Comparison of ENCODE assay signal across 32 cellular contexts in the genomic region with DNA sequence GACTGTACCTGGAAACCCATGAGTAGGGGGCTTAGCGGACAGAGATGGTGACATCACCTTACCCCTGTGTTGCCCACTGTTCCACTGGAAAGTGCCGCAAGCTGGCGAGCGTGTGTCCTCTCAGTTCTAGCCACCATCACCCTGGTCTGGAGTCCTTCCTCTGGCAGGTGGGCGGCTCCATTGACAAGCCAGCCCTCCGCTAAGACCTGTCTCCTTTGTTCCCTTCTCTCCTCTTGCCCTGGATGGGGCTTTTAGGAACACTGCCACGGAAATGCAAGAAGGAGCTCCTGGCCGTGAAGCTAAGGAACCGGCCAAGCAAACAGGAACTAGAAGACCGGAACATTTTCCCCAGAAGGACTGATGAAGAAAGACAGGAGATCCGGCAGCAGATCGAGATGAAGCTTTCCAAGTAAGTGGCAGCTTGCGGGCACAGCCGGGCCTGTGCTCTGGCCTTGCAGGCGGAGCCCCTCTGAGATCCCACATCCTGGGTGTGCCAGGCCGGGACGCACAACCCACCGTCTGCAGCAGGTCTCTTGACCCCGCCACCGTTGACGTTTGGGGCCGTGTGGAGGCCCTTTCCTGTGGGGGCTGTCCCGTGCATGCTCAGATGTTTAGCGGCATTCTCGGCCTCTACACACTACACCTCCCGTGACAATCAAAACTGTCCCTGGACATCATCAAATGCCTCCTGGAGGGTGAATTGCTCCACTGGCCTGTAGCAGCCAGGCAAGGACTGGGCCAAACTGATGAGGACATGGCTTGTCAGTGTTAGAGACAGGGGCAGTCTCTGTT.
A peak's percentile ranks its signal among the peaks of the same experiment; 100 is the strongest.
DNase-seq lines count a peak whose midpoint lies in the region; ATAC-seq and TF ChIP-seq lines count a peak whose summit lies in the region.
"Had no signal": no experiment of that assay in that cellular context is flagged by ENCODE, and none has a peak within 500 bp of the region (broad histone marks: within the 10 kb centered on the region; RNA-seq: fewer than 3 reads in every experiment).

No MANE protein-coding gene starts in this region.

- H3K4me3 ChIP-seq in H7 (ENCODE audit: insufficient read depth, low read depth, low read length) (no peak overlapping the region), testis (no peak overlapping the region)
- H3K4me3 ChIP-seq: BLaER1 treated with 17β-estradiol and CSF1 and Interleukin-3, amounts not matched to agents 10 nM and 100 nM; esophagus squamous epithelium; heart left ventricle; lower lobe of right lung; mucosa of descending colon; SK-N-MC had no signal

- DNase-seq in D341Med (ENCODE audit: low spot score) (peak; percentile 14), H7 (peak; percentile 13), left lobe of liver (ENCODE audit: low spot score) (peak; percentile 33), testis (peak; percentile 6), NCI-H2081 treated with DMSO at 0.1 percent for 48 hours (lab: John Stamatoyannopoulos, UW) (no peak), activated T-cell treated with anti-CD3 and anti-CD28 coated beads for 4 hours (no peak)
- DNase-seq: activated CD4-positive, alpha-beta T cell treated with anti-CD3 and anti-CD28 coated beads for 36 hours; activated naive CD4-positive, alpha-beta T cell treated with Interleukin-2 at 50 U/mL for 16 hours; activated T-cell treated with anti-CD3 and anti-CD28 coated beads, Interleukin-2, amount 50 U/mL, for 72 hours; central memory CD4-positive, alpha-beta T cell; COR-L47; dermis blood vessel endothelial cell; DMS53; esophagus squamous epithelium; foreskin melanocyte; kidney; lower lobe of right lung; mucosa of descending colon; NCI-H1417; NCI-H2081; NCI-H2227 treated with DMSO at 0.1 percent for 48 hours; NCI-H526 treated with DMSO at 0.1 percent for 48 hours; nephron progenitor cell; NK-92 treated with Interleukin-12 subunit alpha and Interleukin-12 subunit beta, amount 100 ng/mL, for 24 hours; PC-3; stimulated activated naive CD4-positive, alpha-beta T cell; T-helper 17 cell had no signal

- TF ChIP-seq CTCF in testis (IDR thresholded peaks at IDR 0.05): no peak

- H3K27me3 ChIP-seq in H7 (ENCODE audit: control insufficient read depth, insufficient read depth, low read length) (no peaks in the 10 kb centered on the region), testis (no peaks in the 10 kb centered on the region)
- H3K27me3 ChIP-seq: BLaER1 treated with 17β-estradiol and CSF1 and Interleukin-3, amounts not matched to agents 10 nM and 100 nM; esophagus squamous epithelium; heart left ventricle had no signal

- H3K36me3 ChIP-seq in H7 (replicated peaks; ENCODE audit: control insufficient read depth, insufficient read depth, low read length) (no peaks in the 10 kb centered on the region), testis (ENCODE audit: low read depth, missing control alignments) (no peaks in the 10 kb centered on the region)
- H3K36me3 ChIP-seq: esophagus squamous epithelium, heart left ventricle, lower lobe of right lung had no signal

- 88 to 92% methylated on average over 25 to 26 of the region's 26 CpGs for WGBS in testis, 2 donors

- ATAC-seq in left lobe of liver (no peak), GM18861 (IDR thresholded peaks at IDR 0.05; ENCODE audit: unreplicated experiment) (no peak)
- ATAC-seq: activated CD4-positive, alpha-beta T cell treated with anti-CD3 and anti-CD28 coated beads for 36 hours; activated T-cell treated with anti-CD3 and anti-CD28 coated beads, Interleukin-2, amount 50 U/mL, for 72 hours; HCT116; mucosa of descending colon; T-helper 17 cell had no signal

- intact Hi-C loops in testis (cut with DNase I; ENCODE audit: low total_unique reads): no loop called here

- no peak for TF ChIP-seq POLR2A in testis (IDR thresholded peaks at IDR 0.05)

- no peaks in the 10 kb centered on the region for H3K4me1 ChIP-seq in testis
- H3K4me1 ChIP-seq: esophagus squamous epithelium, heart left ventricle, lower lobe of right lung had no signal

- H3K9me3 ChIP-seq in testis: no peaks in the 10 kb centered on the region
- H3K9me3 ChIP-seq: lower lobe of right lung, mucosa of descending colon had no signal

- no peak overlapping the region for H3K27ac ChIP-seq in testis
- H3K27ac ChIP-seq: BLaER1 treated with 17β-estradiol and CSF1 and Interleukin-3, amounts not matched to agents 10 nM and 100 nM; esophagus squamous epithelium; heart left ventricle; lower lobe of right lung; SK-N-MC had no signal

Comparison
In these comparisons a context has a peak if more than half of its experiments do, and no peak if none do; other contexts are left out.
1. DNase-seq: peak in D341Med (single experiment), H7 (single experiment), left lobe of liver (single experiment) and testis (single experiment); none in NCI-H2081 treated with DMSO at 0.1 percent for 48 hours (single experiment) and activated T-cell treated with anti-CD3 and anti-CD28 coated beads for 4 hours (single experiment).